1 cellular context compared by ENCODE assay signal in the genomic region with DNA sequence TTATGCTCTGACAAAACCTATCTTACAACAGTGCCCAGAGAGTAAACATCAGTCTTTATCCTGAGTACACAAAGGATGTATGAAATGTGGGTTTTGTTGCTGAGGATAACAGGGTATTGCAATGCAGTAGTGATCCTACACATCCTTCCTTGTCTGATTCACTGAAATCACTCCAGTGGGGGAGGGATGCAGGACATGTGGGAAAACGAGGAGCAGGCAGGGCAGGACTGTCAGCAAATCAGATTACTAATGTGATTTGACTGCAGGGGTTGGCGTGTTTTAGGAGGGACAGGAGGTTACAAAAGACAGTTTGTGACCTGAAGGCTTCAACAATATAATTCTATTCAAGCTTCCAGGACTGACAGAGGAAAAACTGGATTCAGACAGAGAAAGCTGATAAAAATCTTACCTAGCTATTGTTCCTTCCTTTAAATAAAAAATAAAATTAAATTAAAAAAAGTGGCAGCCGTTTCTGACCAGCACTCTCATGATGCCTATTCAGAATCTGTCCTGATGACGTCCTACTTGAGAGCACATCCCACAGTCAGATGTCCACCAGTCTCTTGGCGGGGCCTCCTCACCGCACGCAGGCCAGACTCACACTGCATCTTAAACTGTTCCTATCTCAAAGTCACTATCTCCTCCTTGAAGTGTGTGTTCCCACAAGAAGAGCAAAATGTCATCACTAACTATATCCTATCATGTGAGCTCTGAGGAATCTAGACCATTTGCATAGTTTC.
A peak's percentile ranks its signal among the peaks of the same experiment; 100 is the strongest.
TF ChIP-seq lines count a peak whose summit lies in the region.

No MANE protein-coding gene starts in this region.

TF ChIP-seq in SK-N-SH, 30 proteins besides CTCF, POLR2A, EP300 and RAD21 (continued from another document):
- TF ChIP-seq RFX5 (IDR thresholded peaks at IDR 0.05; ENCODE audit: low read length) (no peak; the same call in 1 of the 2 replicates), FOXJ3 (CRISPR knock-in tag; IDR thresholded peaks at IDR 0.05) (peak; percentile 95), YY1 (IDR thresholded peaks at IDR 0.05; ENCODE audit: low read depth) (no peak), TAF1 (IDR thresholded peaks at IDR 0.05; ENCODE audit: borderline replicate concordance, low read depth, low read length) (no peak), POLR2AphosphoS5 (IDR thresholded peaks at IDR 0.05; ENCODE audit: low read depth, low read length) (no peak), FOXM1 (IDR thresholded peaks at IDR 0.05; ENCODE audit: low read depth) (no peak), TEAD4 (IDR thresholded peaks at IDR 0.05; ENCODE audit: borderline replicate concordance, insufficient read depth) (no peak), MXI1 (IDR thresholded peaks at IDR 0.05; ENCODE audit: low read depth, low read length) (peak; percentile 89), JUND (IDR thresholded peaks at IDR 0.05) (no peak), NRF1 (IDR thresholded peaks at IDR 0.05; ENCODE audit: low read depth, low read length) (no peak), SMC3 (IDR thresholded peaks at IDR 0.05; ENCODE audit: low read depth, low read length) (no peak), TCF12 (IDR thresholded peaks at IDR 0.05) (peak; percentile 49), RXRA (IDR thresholded peaks at IDR 0.05; ENCODE audit: borderline replicate concordance, low read depth) (no peak), ELF1 (IDR thresholded peaks at IDR 0.05) (no peak), EZH2phosphoT487 (IDR thresholded peaks at IDR 0.05; ENCODE audit: borderline replicate concordance, low read depth) (no peak), NFIC (IDR thresholded peaks at IDR 0.05; ENCODE audit: borderline replicate concordance) (no peak), CHD2 (IDR thresholded peaks at IDR 0.05; ENCODE audit: low read length, partially characterized antibody) (peak; percentile 91), GATA2 (CRISPR knock-in tag; IDR thresholded peaks at IDR 0.05) (peak; percentile 94), FOSL2 (IDR thresholded peaks at IDR 0.05; ENCODE audit: borderline replicate concordance, low read depth) (no peak), MEF2A (IDR thresholded peaks at IDR 0.05; ENCODE audit: borderline replicate concordance, low read depth) (no peak), SIN3A (IDR thresholded peaks at IDR 0.05; ENCODE audit: borderline replicate concordance, low read depth, low read length) (no peak)
- TF ChIP-seq, protein P1, sequence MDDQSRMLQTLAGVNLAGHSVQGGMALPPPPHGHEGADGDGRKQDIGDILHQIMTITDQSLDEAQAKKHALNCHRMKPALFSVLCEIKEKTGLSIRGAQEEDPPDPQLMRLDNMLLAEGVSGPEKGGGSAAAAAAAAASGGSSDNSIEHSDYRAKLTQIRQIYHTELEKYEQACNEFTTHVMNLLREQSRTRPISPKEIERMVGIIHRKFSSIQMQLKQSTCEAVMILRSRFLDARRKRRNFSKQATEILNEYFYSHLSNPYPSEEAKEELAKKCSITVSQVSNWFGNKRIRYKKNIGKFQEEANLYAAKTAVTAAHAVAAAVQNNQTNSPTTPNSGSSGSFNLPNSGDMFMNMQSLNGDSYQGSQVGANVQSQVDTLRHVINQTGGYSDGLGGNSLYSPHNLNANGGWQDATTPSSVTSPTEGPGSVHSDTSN (IDR thresholded peaks at IDR 0.05): no peak
- TF ChIP-seq, protein P2, sequence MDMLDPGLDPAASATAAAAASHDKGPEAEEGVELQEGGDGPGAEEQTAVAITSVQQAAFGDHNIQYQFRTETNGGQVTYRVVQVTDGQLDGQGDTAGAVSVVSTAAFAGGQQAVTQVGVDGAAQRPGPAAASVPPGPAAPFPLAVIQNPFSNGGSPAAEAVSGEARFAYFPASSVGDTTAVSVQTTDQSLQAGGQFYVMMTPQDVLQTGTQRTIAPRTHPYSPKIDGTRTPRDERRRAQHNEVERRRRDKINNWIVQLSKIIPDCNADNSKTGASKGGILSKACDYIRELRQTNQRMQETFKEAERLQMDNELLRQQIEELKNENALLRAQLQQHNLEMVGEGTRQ (IDR thresholded peaks at IDR 0.05; ENCODE audit: borderline replicate concordance, low read depth, low read length): no peak
- TF ChIP-seq, protein P3, sequence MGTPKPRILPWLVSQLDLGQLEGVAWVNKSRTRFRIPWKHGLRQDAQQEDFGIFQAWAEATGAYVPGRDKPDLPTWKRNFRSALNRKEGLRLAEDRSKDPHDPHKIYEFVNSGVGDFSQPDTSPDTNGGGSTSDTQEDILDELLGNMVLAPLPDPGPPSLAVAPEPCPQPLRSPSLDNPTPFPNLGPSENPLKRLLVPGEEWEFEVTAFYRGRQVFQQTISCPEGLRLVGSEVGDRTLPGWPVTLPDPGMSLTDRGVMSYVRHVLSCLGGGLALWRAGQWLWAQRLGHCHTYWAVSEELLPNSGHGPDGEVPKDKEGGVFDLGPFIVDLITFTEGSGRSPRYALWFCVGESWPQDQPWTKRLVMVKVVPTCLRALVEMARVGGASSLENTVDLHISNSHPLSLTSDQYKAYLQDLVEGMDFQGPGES (IDR thresholded peaks at IDR 0.05; ENCODE audit: low read depth, low read length): no peak
- TF ChIP-seq, protein P4, sequence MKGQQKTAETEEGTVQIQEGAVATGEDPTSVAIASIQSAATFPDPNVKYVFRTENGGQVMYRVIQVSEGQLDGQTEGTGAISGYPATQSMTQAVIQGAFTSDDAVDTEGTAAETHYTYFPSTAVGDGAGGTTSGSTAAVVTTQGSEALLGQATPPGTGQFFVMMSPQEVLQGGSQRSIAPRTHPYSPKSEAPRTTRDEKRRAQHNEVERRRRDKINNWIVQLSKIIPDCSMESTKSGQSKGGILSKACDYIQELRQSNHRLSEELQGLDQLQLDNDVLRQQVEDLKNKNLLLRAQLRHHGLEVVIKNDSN (IDR thresholded peaks at IDR 0.05; ENCODE audit: borderline replicate concordance, low read depth): no peak
- TF ChIP-seq, protein P5, sequence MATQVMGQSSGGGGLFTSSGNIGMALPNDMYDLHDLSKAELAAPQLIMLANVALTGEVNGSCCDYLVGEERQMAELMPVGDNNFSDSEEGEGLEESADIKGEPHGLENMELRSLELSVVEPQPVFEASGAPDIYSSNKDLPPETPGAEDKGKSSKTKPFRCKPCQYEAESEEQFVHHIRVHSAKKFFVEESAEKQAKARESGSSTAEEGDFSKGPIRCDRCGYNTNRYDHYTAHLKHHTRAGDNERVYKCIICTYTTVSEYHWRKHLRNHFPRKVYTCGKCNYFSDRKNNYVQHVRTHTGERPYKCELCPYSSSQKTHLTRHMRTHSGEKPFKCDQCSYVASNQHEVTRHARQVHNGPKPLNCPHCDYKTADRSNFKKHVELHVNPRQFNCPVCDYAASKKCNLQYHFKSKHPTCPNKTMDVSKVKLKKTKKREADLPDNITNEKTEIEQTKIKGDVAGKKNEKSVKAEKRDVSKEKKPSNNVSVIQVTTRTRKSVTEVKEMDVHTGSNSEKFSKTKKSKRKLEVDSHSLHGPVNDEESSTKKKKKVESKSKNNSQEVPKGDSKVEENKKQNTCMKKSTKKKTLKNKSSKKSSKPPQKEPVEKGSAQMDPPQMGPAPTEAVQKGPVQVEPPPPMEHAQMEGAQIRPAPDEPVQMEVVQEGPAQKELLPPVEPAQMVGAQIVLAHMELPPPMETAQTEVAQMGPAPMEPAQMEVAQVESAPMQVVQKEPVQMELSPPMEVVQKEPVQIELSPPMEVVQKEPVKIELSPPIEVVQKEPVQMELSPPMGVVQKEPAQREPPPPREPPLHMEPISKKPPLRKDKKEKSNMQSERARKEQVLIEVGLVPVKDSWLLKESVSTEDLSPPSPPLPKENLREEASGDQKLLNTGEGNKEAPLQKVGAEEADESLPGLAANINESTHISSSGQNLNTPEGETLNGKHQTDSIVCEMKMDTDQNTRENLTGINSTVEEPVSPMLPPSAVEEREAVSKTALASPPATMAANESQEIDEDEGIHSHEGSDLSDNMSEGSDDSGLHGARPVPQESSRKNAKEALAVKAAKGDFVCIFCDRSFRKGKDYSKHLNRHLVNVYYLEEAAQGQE (IDR thresholded peaks at IDR 0.05; ENCODE audit: low read depth, low read length): no peak
- TF ChIP-seq, protein P6, sequence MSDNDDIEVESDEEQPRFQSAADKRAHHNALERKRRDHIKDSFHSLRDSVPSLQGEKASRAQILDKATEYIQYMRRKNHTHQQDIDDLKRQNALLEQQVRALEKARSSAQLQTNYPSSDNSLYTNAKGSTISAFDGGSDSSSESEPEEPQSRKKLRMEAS (IDR thresholded peaks at IDR 0.05; ENCODE audit: low read depth): no peak
